9 cellular contexts compared by ENCODE assay signal in genomic region chr11:2027710-2028109, GRCh38. TPM values are rescaled to one million over a fixed set of nuclear protein-coding genes. Genes with fewer than 3 reads are reported as not detected.
"Had no signal": no experiment of that assay in that cellular context is flagged by ENCODE, and none has a peak within 500 bp of the region (broad histone marks: within the 10 kb centered on the region; RNA-seq: fewer than 3 reads in every experiment).

No MANE protein-coding gene starts in this region.

- H3K4me1 ChIP-seq: HAP-1 had no signal

- ATAC-seq: GM23338, HCT116 had no signal

- DNase-seq: GM23248, GOT3, H7, H9, HCEC 1CT, HFFc6 had no signal

- H3K27ac ChIP-seq: GM23248 had no signal

- H3K9me3 ChIP-seq: HAP-1 had no signal

- H3K36me3 ChIP-seq: HAP-1 had no signal

- H3K4me3 ChIP-seq: GM23248, GM23338, HAP-1 had no signal

RNA-seq across cellular contexts. Expression of gene H19, which starts 30.1 kb away (rescaled TPM):
- polyA plus RNA-seq: GM23248 had no signal
